ENCODE assay signal across 28 cellular contexts in genomic region chr18:5268874-5269273, GRCh38.
"Had no signal": no experiment of that assay in that cellular context is flagged by ENCODE, and none has a peak within 500 bp of the region (broad histone marks: within the 10 kb centered on the region; RNA-seq: fewer than 3 reads in every experiment).

No MANE protein-coding gene starts in this region.

- H3K4me3 ChIP-seq: colonic mucosa, esophagus squamous epithelium, gastrocnemius medialis, heart right ventricle, left ventricle myocardium inferior, lower lobe of right lung, mucosa of descending colon had no signal

- DNase-seq: colonic mucosa; cortex of kidney; effector CD8-positive, alpha-beta T cell; effector memory CD8-positive, alpha-beta T cell; endodermal cell; erythroblast; esophagus squamous epithelium; foreskin fibroblast; foreskin melanocyte; gastrocnemius medialis; glutamatergic neuron; head of caudate nucleus; heart right ventricle; hippocampal formation; left cardiac atrium; left ventricle myocardium inferior; lower lobe of right lung; mesenchymal stem cell; mucosa of descending colon; naive B cell had no signal

- H3K9me3 ChIP-seq: colonic mucosa, gastrocnemius medialis, lower lobe of right lung, mucosa of descending colon had no signal

- H3K4me1 ChIP-seq: colonic mucosa, esophagus squamous epithelium, gastrocnemius medialis, heart right ventricle, left ventricle myocardium inferior, lower lobe of right lung had no signal

- H3K27ac ChIP-seq: colonic mucosa, epithelial cell of prostate, esophagus squamous epithelium, gastrocnemius medialis, heart right ventricle, left ventricle myocardium inferior, lower lobe of right lung had no signal

- H3K36me3 ChIP-seq: colonic mucosa, esophagus squamous epithelium, gastrocnemius medialis, heart right ventricle, left ventricle myocardium inferior, lower lobe of right lung had no signal

- H3K4me1 Mint-ChIP-seq: endodermal cell, mesothelial cell of epicardium, naive B cell had no signal

- H3K4me3 Mint-ChIP-seq: dendritic cell treated with granulocyte-macrophage colony-stimulating factor and Interleukin-4, amounts not matched to agents 40 ng/mL and 50 ng/mL, for 4 days; effector memory CD8-positive, alpha-beta T cell; endodermal cell; mesothelial cell of epicardium; naive B cell had no signal

- FAIRE-seq: endometrium, islet of Langerhans, keratinocyte had no signal

- H3K36me3 Mint-ChIP-seq: mesothelial cell of epicardium had no signal

- H3K27me3 ChIP-seq: colonic mucosa, esophagus squamous epithelium, gastrocnemius medialis, heart right ventricle had no signal

- H3K27ac Mint-ChIP-seq: dendritic cell treated with granulocyte-macrophage colony-stimulating factor and Interleukin-4, amounts not matched to agents 40 ng/mL and 50 ng/mL, for 4 days; effector memory CD8-positive, alpha-beta T cell; endodermal cell; mesothelial cell of epicardium had no signal

- ATAC-seq: effector memory CD8-positive, alpha-beta T cell; esophagus mucosa; gastrocnemius medialis; heart right ventricle; left cardiac atrium; left lobe of liver; lower lobe of right lung; mucosa of descending colon had no signal
